19 cellular contexts compared by ENCODE assay signal in genomic region chr3:130800829-130801228, GRCh38. TPM values are rescaled to one million over a fixed set of nuclear protein-coding genes. Genes with fewer than 3 reads are reported as not detected.
DNase-seq lines count a peak whose midpoint lies in the region; ATAC-seq and TF ChIP-seq lines count a peak whose summit lies in the region.
"Had no signal": no experiment of that assay in that cellular context is flagged by ENCODE, and none has a peak within 500 bp of the region (broad histone marks: within the 10 kb centered on the region; RNA-seq: fewer than 3 reads in every experiment).

No MANE protein-coding gene starts in this region.

- H3F3A ChIP-seq in SK-N-SH (replicated peaks; ENCODE audit: insufficient read depth): no peaks in the 10 kb centered on the region

- no peaks in the 10 kb centered on the region for H4K20me1 ChIP-seq in SK-N-SH (ENCODE audit: insufficient read depth)
- H4K20me1 ChIP-seq: BLaER1 had no signal

- TF ChIP-seq RAD21 in SK-N-SH (IDR thresholded peaks at IDR 0.05; ENCODE audit: low read length): no peak

- WGBS in SK-N-SH (ENCODE audit: low lambda C conversion rate): 69% methylated on average over 7 of the region's 7 CpGs

- no peak overlapping the region for H3K4me2 ChIP-seq in SK-N-SH
- H3K4me2 ChIP-seq: BLaER1 had no signal

- DNase-seq in SK-N-SH (no peak), RWPE2 (ENCODE audit: low spot score) (no peak), foreskin keratinocyte (peak; percentile 52 to 66), renal cortical epithelial cell (ENCODE audit: low read depth) (peak; percentile 54), DMS 273 treated with DMSO at 0.1 percent for 48 hours (lab: John Stamatoyannopoulos, UW) (no peak), NAMALWA (ENCODE audit: low spot score) (no peak)
- no peak for DNase-seq in activated CD4-positive, alpha-beta T cell treated with anti-CD3 and anti-CD28 coated beads, Interleukin-2, amount 50 U/mL, for 1 hour
- DNase-seq: GOT3; HFFc6; Kasumi-1; MV-4-11; NCI-H1436 treated with DMSO at 0.1 percent for 48 hours; NCI-H2081; NCI-H526 treated with DMSO at 0.1 percent for 48 hours; NK-92 treated with Interleukin-12 subunit alpha and Interleukin-12 subunit beta, amount 100 ng/mL, for 24 hours; OCI-M1 had no signal

- no peak for ATAC-seq in SK-N-SH treated with all-trans-retinoic acid at 6 μM for 48 hours
- ATAC-seq in RWPE2 (ENCODE audit: low read depth): peak; percentile 88
- peak; percentile 78 for ATAC-seq in foreskin keratinocyte

- H3K27ac ChIP-seq in SK-N-SH (ENCODE audit: low read depth in 2 of 2, low read length in 1 of 2) (no peak overlapping the region), RWPE2 (ENCODE audit: poor library complexity, severe bottlenecking) (no peak overlapping the region), foreskin keratinocyte (no peak overlapping the region)
- H3K27ac ChIP-seq: 22Rv1, BLaER1 had no signal

- H3K36me3 ChIP-seq in SK-N-SH (replicated peaks in 1 of 2; ENCODE audit: control insufficient read depth in 1 of 2, insufficient read depth in 2 of 2, low read length in 1 of 2) (no peaks in the 10 kb centered on the region), RWPE2 (ENCODE audit: low read depth) (no peaks in the 10 kb centered on the region)
- H3K36me3 ChIP-seq: BLaER1 had no signal

- H3K4me3 ChIP-seq in SK-N-SH (ENCODE audit: low read depth in 2 of 2, low read length in 1 of 2) (no peak overlapping the region), RWPE2 (ENCODE audit: severe bottlenecking) (no peak overlapping the region)
- H3K4me3 ChIP-seq: BLaER1 had no signal

- POLR2A ChIA-PET in SK-N-SH (lab: Yijun Ruan, JAX): no interaction called here

- no peaks in the 10 kb centered on the region for H3K79me2 ChIP-seq in SK-N-SH (ENCODE audit: insufficient read depth)

- CTCF ChIA-PET in SK-N-SH (lab: Yijun Ruan, JAX): interaction anchor here (0.7 kb wide), 1 partner anchor 12 kb away, joined by 3 read pairs; no protein-coding TSS in a partner anchor

- H3K9me3 ChIP-seq in SK-N-SH: no peaks in the 10 kb centered on the region
- H3K9me3 ChIP-seq in RWPE2 (ENCODE audit: severe bottlenecking): no peaks in the 10 kb centered on the region
- H3K9me3 ChIP-seq: BLaER1 had no signal

- TF ChIP-seq EP300 in SK-N-SH (IDR thresholded peaks at IDR 0.05; ENCODE audit: borderline replicate concordance in 1 of 2, low read depth in 1 of 2, low read length in 1 of 2): no peak

- H3K9me2 ChIP-seq in SK-N-SH: no peaks in the 10 kb centered on the region

- H3K9ac ChIP-seq in SK-N-SH: no peak overlapping the region
- H3K9ac ChIP-seq: BLaER1 had no signal

- TF ChIP-seq CTCF in SK-N-SH (IDR thresholded peaks at IDR 0.05) (no peak), RWPE2 (IDR thresholded peaks at IDR 0.05; ENCODE audit: poor library complexity, severe bottlenecking) (no peak), foreskin keratinocyte (conservative IDR thresholded peaks at IDR 0.05) (no peak)

- H2AFZ ChIP-seq in SK-N-SH (ENCODE audit: low read depth): no peak overlapping the region

- H3K4me1 ChIP-seq in SK-N-SH (ENCODE audit: control insufficient read depth in 1 of 2, insufficient read depth in 2 of 2, low read depth in 1 of 2, low read length in 1 of 2) (no peaks in the 10 kb centered on the region), RWPE2 (ENCODE audit: insufficient read depth, poor library complexity, severe bottlenecking) (peaks cover 7% of the 10 kb centered on the region), foreskin keratinocyte (peaks cover 12% of the 10 kb centered on the region)
- H3K4me1 ChIP-seq: BLaER1 had no signal

- H3K27me3 ChIP-seq in SK-N-SH (ENCODE audit: insufficient read depth) (no peaks in the 10 kb centered on the region), RWPE2 (ENCODE audit: insufficient read depth, poor library complexity, severe bottlenecking) (no peaks in the 10 kb centered on the region), foreskin keratinocyte (no peaks in the 10 kb centered on the region)
- H3K27me3 ChIP-seq: BLaER1 had no signal

TF ChIP-seq in SK-N-SH treated with all-trans-retinoic acid at 6 μM for 48 hours, 23 proteins besides CTCF, POLR2A, EP300 and RAD21:
- TF ChIP-seq TSHZ2 (CRISPR knock-in tag; IDR thresholded peaks at IDR 0.05) (no peak), RARB (CRISPR knock-in tag; IDR thresholded peaks at IDR 0.05) (no peak), ISL1 (CRISPR knock-in tag; IDR thresholded peaks at IDR 0.05) (peak; percentile 62), BACH2 (CRISPR knock-in tag; IDR thresholded peaks at IDR 0.05; ENCODE audit: borderline replicate concordance) (no peak), CSDC2 (CRISPR knock-in tag; IDR thresholded peaks at IDR 0.05) (no peak), ZC3H10 (CRISPR knock-in tag; IDR thresholded peaks at IDR 0.05) (no peak)

TF ChIP-seq in SK-N-SH, 30 proteins besides CTCF, POLR2A, EP300 and RAD21:
- no peak for TF ChIP-seq NFIC (IDR thresholded peaks at IDR 0.05; ENCODE audit: borderline replicate concordance)
- no peak for TF ChIP-seq MXI1 (IDR thresholded peaks at IDR 0.05; ENCODE audit: low read depth, low read length)
- no peak for TF ChIP-seq RXRA (IDR thresholded peaks at IDR 0.05; ENCODE audit: borderline replicate concordance, low read depth)
- TF ChIP-seq MEF2A (IDR thresholded peaks at IDR 0.05; ENCODE audit: borderline replicate concordance, low read depth): no peak
- no peak for TF ChIP-seq RCOR1 (IDR thresholded peaks at IDR 0.05; ENCODE audit: low read length)
- TF ChIP-seq SMC3 (IDR thresholded peaks at IDR 0.05; ENCODE audit: low read depth, low read length): no peak
- TF ChIP-seq USF1 (IDR thresholded peaks at IDR 0.05; ENCODE audit: borderline replicate concordance, low read depth): no peak
- TF ChIP-seq YY1 (IDR thresholded peaks at IDR 0.05; ENCODE audit: low read depth): no peak
- no peak for TF ChIP-seq POLR2AphosphoS5 (IDR thresholded peaks at IDR 0.05; ENCODE audit: low read depth, low read length)
- no peak for TF ChIP-seq TCF12 (IDR thresholded peaks at IDR 0.05)
- no peak for TF ChIP-seq GABPA (IDR thresholded peaks at IDR 0.05; ENCODE audit: low read depth)
- TF ChIP-seq FOXJ3 (CRISPR knock-in tag; IDR thresholded peaks at IDR 0.05): no peak
- no peak for TF ChIP-seq EZH2phosphoT487 (IDR thresholded peaks at IDR 0.05; ENCODE audit: borderline replicate concordance, low read depth)
- TF ChIP-seq SIN3A (IDR thresholded peaks at IDR 0.05; ENCODE audit: borderline replicate concordance, low read depth, low read length): no peak
- TF ChIP-seq MAX (IDR thresholded peaks at IDR 0.05; ENCODE audit: low read depth): no peak
- TF ChIP-seq FOXM1 (IDR thresholded peaks at IDR 0.05; ENCODE audit: low read depth): no peak

RNA-seq across cellular contexts. Expression of gene PIK3R4, which starts 54.2 kb away (rescaled TPM):
- polyA plus RNA-seq in SK-N-SH (2012; rRNA removed): 27.2 and 27.9 TPM in 2 replicates
- 22.1 and 25.3 TPM in 2 replicates for polyA plus RNA-seq in SK-N-SH (2012; cell fraction: cytosol; rRNA removed)
- polyA plus RNA-seq in SK-N-SH (2012; cell fraction: nucleus; rRNA removed): 30.6 and 53.1 TPM in 2 replicates
- total RNA-seq in foreskin keratinocyte: 36.7 and 37.6 TPM in 2 replicates
- polyA plus RNA-seq in foreskin keratinocyte: 27.7 and 34.5 TPM in 2 replicates
- total RNA-seq in renal cortical epithelial cell: 20.5 and 40.9 TPM in 2 replicates

Comparison
In these comparisons a context has a peak if more than half of its experiments do, and no peak if none do; other contexts are left out.
1. DNase-seq: peak in foreskin keratinocyte (2 of 2) and renal cortical epithelial cell (single experiment); none in SK-N-SH (single experiment), RWPE2 (single experiment), DMS 273 treated with DMSO at 0.1 percent for 48 hours (single experiment), NAMALWA (single experiment) and activated CD4-positive, alpha-beta T cell treated with anti-CD3 and anti-CD28 coated beads, Interleukin-2, amount 50 U/mL, for 1 hour (single experiment).